Comparison of ENCODE assay signal across 7 cellular contexts in genomic region chr4:182197611-182198010, GRCh38.
"Had no signal": no experiment of that assay in that cellular context is flagged by ENCODE, and none has a peak within 500 bp of the region (broad histone marks: within the 10 kb centered on the region; RNA-seq: fewer than 3 reads in every experiment).

No MANE protein-coding gene starts in this region.

- ATAC-seq: K562 had no signal

- DNase-seq: GM23248, GOT3, H7, HCEC 1CT, IMR-90, KG1 had no signal

- H3K4me3 ChIP-seq: GM23248, K562 had no signal

- H2AFZ ChIP-seq: GM23248 had no signal

- H3K27ac ChIP-seq: GM23248 had no signal

- H3K9ac ChIP-seq: GM23248 had no signal
